Comparison of ENCODE assay signal across 13 cellular contexts in genomic region chr14:91392623-91393303, GRCh38. TPM values are rescaled to one million over a fixed set of nuclear protein-coding genes. Genes with fewer than 3 reads are reported as not detected.
DNase-seq lines count a peak whose midpoint lies in the region; ATAC-seq and TF ChIP-seq lines count a peak whose summit lies in the region.
"Had no signal": no experiment of that assay in that cellular context is flagged by ENCODE, and none has a peak within 500 bp of the region (broad histone marks: within the 10 kb centered on the region; RNA-seq: fewer than 3 reads in every experiment).

No MANE protein-coding gene starts in this region.

- H3K4me3 ChIP-seq in OCI-LY7 (ENCODE audit: low read depth, low read length, poor library complexity, severe bottlenecking) (peak overlapping the region; percentile 63), epithelial cell of esophagus (ENCODE audit: low read length) (peak overlapping the region; percentile 13)

- intact Hi-C loops in activated CD4-positive, alpha-beta T cell treated with anti-CD3 and anti-CD28 coated beads, Interleukin-2, amount 10 ng/mL, durations not matched to agents 24 days and 14 days (cut with micrococcal nuclease), result no loop called here
- intact Hi-C loops in OCI-LY7 (cut with micrococcal nuclease; ENCODE audit: unreplicated experiment), result no loop called here

- ATAC-seq in stimulated activated memory B cell treated with anti-CD40 and anti-IgM and Interleukin-4, amounts not matched to agents 10 μg/mL and 1 μg/mL and 100 μg/mL, for 72 hours, result peak; percentile 62
- ATAC-seq in GM18907 (IDR thresholded peaks at IDR 0.05; ENCODE audit: unreplicated experiment), result no peak

- no TSS peak for BruUV-seq in OCI-LY7 (replicated peaks; lab: Mats Ljungman, UMichigan)

- H3K9me3 ChIP-seq in OCI-LY7 (ENCODE audit: low read length), result no peaks in the 10 kb centered on the region

- peaks cover 31% of the 10 kb centered on the region for H3K36me3 Mint-ChIP-seq in activated CD4-positive, alpha-beta T cell treated with anti-CD3 and anti-CD28 coated beads, Interleukin-2, amount 10 ng/mL, durations not matched to agents 24 days and 14 days (ENCODE audit: low read depth)
- peaks cover 6% of the 10 kb centered on the region for H3K36me3 Mint-ChIP-seq in stimulated activated memory B cell treated with anti-CD40 and anti-IgM and Interleukin-4, amounts not matched to agents 10 μg/mL and 1 μg/mL and 100 μg/mL, for 72 hours

- DNase-seq in activated CD4-positive, alpha-beta T cell treated with anti-CD3 and anti-CD28 coated beads, Interleukin-2, amount 10 ng/mL, durations not matched to agents 24 days and 14 days, result no peak
- DNase-seq in activated CD4-positive, alpha-beta T cell treated with anti-CD3 and anti-CD28 coated beads for 4 hours, result no peak
- DNase-seq in OCI-LY7 (ENCODE audit: low spot score) (no peak), epithelial cell of esophagus (ENCODE audit: low read depth) (peak; percentile 72), SKM-1 (lab: John Stamatoyannopoulos, UW; ENCODE audit: unreplicated experiment) (no peak), NOMO-1 treated with DMSO at 0.1 percent for 48 hours (lab: John Stamatoyannopoulos, UW; ENCODE audit: unreplicated experiment) (no peak)
- DNase-seq: cerebellar nuclear complex; DMS79; NCI-H1694; stimulated activated naive CD4-positive, alpha-beta T cell treated with Interleukin-2 at 50 U/mL for 16 hours; T-helper 2 cell had no signal

- H3K4me2 ChIP-seq in OCI-LY7 (ENCODE audit: low read length), result peak overlapping the region; percentile 98

- peak overlapping the region; percentile 37 for H3K27ac Mint-ChIP-seq in activated CD4-positive, alpha-beta T cell treated with anti-CD3 and anti-CD28 coated beads, Interleukin-2, amount 10 ng/mL, durations not matched to agents 24 days and 14 days
- H3K27ac Mint-ChIP-seq in stimulated activated memory B cell treated with anti-CD40 and anti-IgM and Interleukin-4, amounts not matched to agents 10 μg/mL and 1 μg/mL and 100 μg/mL, for 72 hours, result peak overlapping the region; percentile 65

- H3K9me3 Mint-ChIP-seq in activated CD4-positive, alpha-beta T cell treated with anti-CD3 and anti-CD28 coated beads, Interleukin-2, amount 10 ng/mL, durations not matched to agents 24 days and 14 days, result no peaks in the 10 kb centered on the region
- no peaks in the 10 kb centered on the region for H3K9me3 Mint-ChIP-seq in stimulated activated memory B cell treated with anti-CD40 and anti-IgM and Interleukin-4, amounts not matched to agents 10 μg/mL and 1 μg/mL and 100 μg/mL, for 72 hours

- H3K79me2 ChIP-seq in OCI-LY7 (ENCODE audit: insufficient read depth, low read depth, low read length), result peaks cover 100% of the 10 kb centered on the region

- CTCF ChIA-PET in OCI-LY7 (lab: Charles Lee; ENCODE audit: unreplicated experiment), result interaction anchor here (1.1 to 1.2 kb wide), 2 partner anchors 11 to 23 kb away, joined by 3 read pairs; no protein-coding TSS in a partner anchor

- H3K36me3 ChIP-seq in OCI-LY7 (ENCODE audit: insufficient read depth, low read length), result peaks cover 77% of the 10 kb centered on the region

- TF ChIP-seq CTCF in OCI-LY7 (conservative IDR thresholded peaks at IDR 0.05; ENCODE audit: low read length) (no peak), epithelial cell of esophagus (IDR thresholded peaks at IDR 0.05; ENCODE audit: insufficient read depth, low read depth, low read length, missing control alignments) (no peak)

- H3K9me2 ChIP-seq in OCI-LY7 (ENCODE audit: insufficient read depth, low read length), result no peaks in the 10 kb centered on the region

- no peak overlapping the region for H2AFZ ChIP-seq in OCI-LY7 (ENCODE audit: low read length)

- H3K4me1 Mint-ChIP-seq in activated CD4-positive, alpha-beta T cell treated with anti-CD3 and anti-CD28 coated beads, Interleukin-2, amount 10 ng/mL, durations not matched to agents 24 days and 14 days, result peaks cover 75% of the 10 kb centered on the region
- H3K4me1 Mint-ChIP-seq in stimulated activated memory B cell treated with anti-CD40 and anti-IgM and Interleukin-4, amounts not matched to agents 10 μg/mL and 1 μg/mL and 100 μg/mL, for 72 hours, result peaks cover 98% of the 10 kb centered on the region

- H4K20me1 ChIP-seq in OCI-LY7 (ENCODE audit: insufficient read depth, low read length), result peaks cover 52% of the 10 kb centered on the region

- H3K27ac ChIP-seq in OCI-LY7 (ENCODE audit: low read depth, low read length, poor library complexity, severe bottlenecking), result peak overlapping the region; percentile 89

- peaks cover 98% of the 10 kb centered on the region for H3K4me1 ChIP-seq in OCI-LY7 (ENCODE audit: insufficient read depth, low read length, poor library complexity, severe bottlenecking)

- no peak overlapping the region for H3K4me3 Mint-ChIP-seq in activated CD4-positive, alpha-beta T cell treated with anti-CD3 and anti-CD28 coated beads, Interleukin-2, amount 10 ng/mL, durations not matched to agents 24 days and 14 days
- no peak overlapping the region for H3K4me3 Mint-ChIP-seq in stimulated activated memory B cell treated with anti-CD40 and anti-IgM and Interleukin-4, amounts not matched to agents 10 μg/mL and 1 μg/mL and 100 μg/mL, for 72 hours

- POLR2A ChIA-PET in OCI-LY7 (lab: Charles Lee), result interaction anchor here (0.7 to 4.5 kb wide), 10 partner anchors 13 to 68 kb away, joined by 3 to 33 read pairs (median 5); no protein-coding TSS in a partner anchor

- H3K27me3 Mint-ChIP-seq in activated CD4-positive, alpha-beta T cell treated with anti-CD3 and anti-CD28 coated beads, Interleukin-2, amount 10 ng/mL, durations not matched to agents 24 days and 14 days, result no peaks in the 10 kb centered on the region
- H3K27me3 Mint-ChIP-seq in stimulated activated memory B cell treated with anti-CD40 and anti-IgM and Interleukin-4, amounts not matched to agents 10 μg/mL and 1 μg/mL and 100 μg/mL, for 72 hours, result no peaks in the 10 kb centered on the region

RNA-seq across cellular contexts. Expression of gene CCDC88C, which starts 24.9 kb away (rescaled TPM):
- 79.7 and 89.9 TPM in 2 replicates for total RNA-seq in activated CD4-positive, alpha-beta T cell treated with anti-CD3 and anti-CD28 coated beads, Interleukin-2, amount 10 ng/mL, durations not matched to agents 24 days and 14 days
- total RNA-seq in OCI-LY7 (2014; rRNA removed; shearing (Covaris generic)), result 89.3 and 137 TPM in 2 replicates
- total RNA-seq in OCI-LY7 (2022), result 253 and 262 TPM in 2 replicates
